In the genomic region with DNA sequence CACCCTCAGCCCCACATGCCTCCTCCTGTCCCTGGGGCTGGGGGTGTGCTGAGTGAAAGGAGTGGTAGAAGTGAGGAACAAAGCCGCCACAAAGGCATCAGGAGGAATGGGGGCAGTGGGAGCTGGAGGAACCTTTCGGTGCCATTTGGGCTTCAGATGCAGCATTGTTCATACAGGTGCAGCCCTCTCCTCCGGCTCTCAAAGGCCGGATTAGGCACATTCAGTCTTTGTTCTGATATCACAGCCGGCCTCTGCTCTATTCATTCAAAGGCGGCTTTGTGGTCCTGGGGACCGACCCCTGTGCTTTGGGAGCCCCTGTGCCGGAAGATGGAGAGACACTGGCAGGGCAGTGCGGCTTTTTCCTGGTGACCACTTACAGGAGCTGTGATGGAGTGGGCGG, we compare ENCODE assay signal across 21 cellular contexts. TPM values are rescaled to one million over a fixed set of nuclear protein-coding genes. Genes with fewer than 3 reads are reported as not detected.
"Had no signal": no experiment of that assay in that cellular context is flagged by ENCODE, and none has a peak within 500 bp of the region (broad histone marks: within the 10 kb centered on the region; RNA-seq: fewer than 3 reads in every experiment).

No MANE protein-coding gene starts in this region.

- H3K27ac Mint-ChIP-seq: naive thymus-derived CD8-positive, alpha-beta T cell had no signal

- H3K4me1 ChIP-seq: colonic mucosa, esophagus muscularis mucosa, gastrocnemius medialis, heart right ventricle, right atrium auricular region, sigmoid colon, suprapubic skin, upper lobe of left lung, vagina had no signal

- H3K27ac ChIP-seq: colonic mucosa, epithelial cell of prostate, esophagus muscularis mucosa, gastrocnemius medialis, heart right ventricle, right atrium auricular region, sigmoid colon, skin epidermis, suprapubic skin, thyroid gland, upper lobe of left lung, vagina had no signal

- H3K4me3 Mint-ChIP-seq: naive thymus-derived CD8-positive, alpha-beta T cell had no signal

- H3K4me1 Mint-ChIP-seq: naive thymus-derived CD8-positive, alpha-beta T cell had no signal

- H3K27me3 ChIP-seq: colonic mucosa, gastrocnemius medialis, right atrium auricular region, thyroid gland, upper lobe of left lung, vagina had no signal

- H3K4me3 ChIP-seq: colonic mucosa, esophagus muscularis mucosa, gastrocnemius medialis, heart right ventricle, mucosa of descending colon, right atrium auricular region, sigmoid colon, skin epidermis, suprapubic skin, thyroid gland, upper lobe of left lung, vagina had no signal

- ATAC-seq: gastrocnemius medialis; heart right ventricle; left lobe of liver; mucosa of descending colon; naive thymus-derived CD8-positive, alpha-beta T cell; stimulated activated naive CD8-positive, alpha-beta T cell treated with anti-CD3 and anti-CD28 coated beads, Interleukin-15, Interleukin-2, amounts not matched to agents 100 U/mL and 50 U/mL, for 24 hours had no signal

- H3K36me3 ChIP-seq: colonic mucosa, esophagus muscularis mucosa, gastrocnemius medialis, heart right ventricle, right atrium auricular region, sigmoid colon, suprapubic skin, thyroid gland, upper lobe of left lung, vagina had no signal

- H3K9me3 ChIP-seq: colonic mucosa, esophagus muscularis mucosa, gastrocnemius medialis, heart right ventricle, mucosa of descending colon, right atrium auricular region, sigmoid colon, suprapubic skin, thyroid gland, upper lobe of left lung, vagina had no signal

- DNase-seq: colonic mucosa; effector memory CD4-positive, alpha-beta T cell; gastrocnemius medialis; heart right ventricle; hypothalamus; islet precursor cell; mammary epithelial cell; mucosa of descending colon; naive thymus-derived CD8-positive, alpha-beta T cell; sigmoid colon; stimulated activated naive CD8-positive, alpha-beta T cell treated with anti-CD3 and anti-CD28 coated beads, Interleukin-15, Interleukin-2, amounts not matched to agents 100 U/mL and 50 U/mL, for 24 hours; thyroid gland; upper lobe of left lung had no signal

- H3K36me3 Mint-ChIP-seq: naive thymus-derived CD8-positive, alpha-beta T cell had no signal

- H3K9me3 Mint-ChIP-seq: naive thymus-derived CD8-positive, alpha-beta T cell had no signal

RNA-seq across cellular contexts. Expression of a gene that starts 53.2 kb away (rescaled TPM):
- total RNA-seq: fibroblast of villous mesenchyme; naive thymus-derived CD8-positive, alpha-beta T cell had no signal
- polyA plus RNA-seq: naive thymus-derived CD8-positive, alpha-beta T cell had no signal
